3 cellular contexts compared by ENCODE assay signal in genomic region chr2:72747344-72747743, GRCh38.
TF ChIP-seq lines count a peak whose summit lies in the region.

No MANE protein-coding gene starts in this region.

TF ChIP-seq in A549, 52 proteins besides CTCF, POLR2A, EP300 and RAD21:
- TF ChIP-seq REST (IDR thresholded peaks at IDR 0.05): no peak
- TF ChIP-seq ZFP36 (IDR thresholded peaks at IDR 0.05; ENCODE audit: borderline replicate concordance, partially characterized antibody): no peak
- TF ChIP-seq TP53 (CRISPR knock-in tag; IDR thresholded peaks at IDR 0.05): no peak
- peak; percentile 24; a peak in 2 of 4 replicates for TF ChIP-seq CEBPB (IDR thresholded peaks at IDR 0.05)

TF ChIP-seq in IMR-90, 13 proteins besides CTCF, POLR2A, EP300 and RAD21:
- TF ChIP-seq SMC3 (IDR thresholded peaks at IDR 0.05; ENCODE audit: low read depth, low read length) (no peak), CEBPB (IDR thresholded peaks at IDR 0.05; ENCODE audit: low read depth, low read length) (peak; percentile 64), RCOR1 (IDR thresholded peaks at IDR 0.05; ENCODE audit: insufficient replicate concordance, low read length) (no peak), MAFK (IDR thresholded peaks at IDR 0.05; ENCODE audit: low read depth, low read length) (no peak), USF2 (IDR thresholded peaks at IDR 0.05; ENCODE audit: low read depth, low read length) (no peak), MAZ (IDR thresholded peaks at IDR 0.05; ENCODE audit: borderline replicate concordance, low read depth, low read length) (no peak), ELK1 (IDR thresholded peaks at IDR 0.05; ENCODE audit: borderline replicate concordance, low read depth, low read length) (no peak), FOS (IDR thresholded peaks at IDR 0.05; ENCODE audit: low read depth, low read length) (no peak), NFE2L2 (IDR thresholded peaks at IDR 0.05; ENCODE audit: low read depth, low read length) (no peak)

TF ChIP-seq in H1, 55 proteins besides CTCF, POLR2A, EP300 and RAD21:
- TF ChIP-seq CEBPB (IDR thresholded peaks at IDR 0.05; ENCODE audit: low read depth, low read length) (peak; percentile 41; the same call in 1 of the 2 replicates), MAX (IDR thresholded peaks at IDR 0.05) (no peak)
